ENCODE assay signal across 26 cellular contexts in genomic region chr7:133059263-133059662, GRCh38. TPM values are rescaled to one million over a fixed set of nuclear protein-coding genes. Genes with fewer than 3 reads are reported as not detected.
A peak's percentile ranks its signal among the peaks of the same experiment; 100 is the strongest.
DNase-seq lines count a peak whose midpoint lies in the region; ATAC-seq, FAIRE-seq and TF ChIP-seq lines count a peak whose summit lies in the region.
"Had no signal": no experiment of that assay in that cellular context is flagged by ENCODE, and none has a peak within 500 bp of the region (broad histone marks: within the 10 kb centered on the region; RNA-seq: fewer than 3 reads in every experiment).

No MANE protein-coding gene starts in this region.

- TF ChIP-seq RAD21 in K562 (CRISPR knock-in tag; conservative IDR thresholded peaks at IDR 0.05 in 1 of 2, IDR thresholded peaks at IDR 0.05 in 1 of 2) = no peak

- POLR2A ChIA-PET in K562 (lab: Yijun Ruan, JAX) = interaction anchor here (0.7 to 1.3 kb wide), 3 partner anchors 9 to 15 kb away, joined by 3 to 4 read pairs (median 3); no protein-coding TSS in a partner anchor

- H2AFZ ChIP-seq in K562 (ENCODE audit: low read depth, low read length) = no peak overlapping the region

- H3K9ac ChIP-seq in K562 (ENCODE audit: insufficient read depth in 1 of 2, low read depth in 2 of 2, low read length in 2 of 2) = no peak overlapping the region

- DNase-seq in GM18507 (ENCODE audit: extremely low spot score, insufficient read length, low read depth) (no peak), K562 (ENCODE audit: extremely low read depth in 1 of 4, low spot score in 3 of 4) (no peak)
- no peak for DNase-seq in stimulated activated naive B cell treated with anti-CD40 and anti-IgM and Interleukin-4, amounts not matched to agents 10 μg/mL and 1 μg/mL and 100 μg/mL, for 72 hours
- no peak for DNase-seq in activated CD8-positive, alpha-beta memory T cell treated with anti-CD3 and anti-CD28 coated beads, Interleukin-2, amount 50 U/mL, for 48 hours
- DNase-seq: BE2C; Caco-2; CD4-positive, alpha-beta T cell; DMS153; GF-D8; IMR-90; Karpas-422; MG63; NCI-H1092; NCI-H146; NCI-H2171; NCI-H446; NCI-H526 treated with DMSO at 0.1 percent for 48 hours; Right ventricle myocardium superior; T-cell had no signal

- no peak for TF ChIP-seq CTCF in K562 (IDR thresholded peaks at IDR 0.05 in 2 of 3, conservative IDR thresholded peaks at IDR 0.05 in 1 of 3; ENCODE audit: insufficient read depth in 2 of 3, low read depth in 1 of 3, low read length in 3 of 3)

- H3K4me3 ChIP-seq in K562 = no peak overlapping the region
- H3K4me3 ChIP-seq: MG63, SK-N-MC had no signal

- H3K79me2 ChIP-seq in K562 (ENCODE audit: control insufficient read depth, insufficient read depth, low read length) = peaks cover 91% of the 10 kb centered on the region

- intact Hi-C loops in K562 (cut with micrococcal nuclease) = no loop called here

- H3K4me3 Mint-ChIP-seq in stimulated activated naive B cell treated with anti-CD40 and anti-IgM and Interleukin-4, amounts not matched to agents 10 μg/mL and 1 μg/mL and 100 μg/mL, for 72 hours = peak overlapping the region in 1 of 2 donors; percentile 19
- H3K4me3 Mint-ChIP-seq: CD4-positive, alpha-beta T cell; T-cell had no signal

- H3K36me3 Mint-ChIP-seq in stimulated activated naive B cell treated with anti-CD40 and anti-IgM and Interleukin-4, amounts not matched to agents 10 μg/mL and 1 μg/mL and 100 μg/mL, for 72 hours = peaks cover 21 to 34% of the 10 kb centered on the region in 2 donors

- peak overlapping the region; percentile 52 for H3K27ac Mint-ChIP-seq in stimulated activated naive B cell treated with anti-CD40 and anti-IgM and Interleukin-4, amounts not matched to agents 10 μg/mL and 1 μg/mL and 100 μg/mL, for 72 hours
- H3K27ac Mint-ChIP-seq: CD4-positive, alpha-beta T cell; T-cell had no signal

- H3K4me1 ChIP-seq in K562 (replicated peaks in 1 of 2; ENCODE audit: control insufficient read depth in 2 of 2, insufficient read depth in 2 of 2, low read length in 2 of 2) = 0 out of 5 replicates have a peak, but pooled peaks cover 0 to 2% of the 10 kb centered on the region in 2 experiments
- H3K4me1 ChIP-seq: Caco-2 had no signal

- H3K9me3 Mint-ChIP-seq in stimulated activated naive B cell treated with anti-CD40 and anti-IgM and Interleukin-4, amounts not matched to agents 10 μg/mL and 1 μg/mL and 100 μg/mL, for 72 hours = peaks cover 4 to 6% of the 10 kb centered on the region in 2 donors
- H3K9me3 Mint-ChIP-seq: CD4-positive, alpha-beta T cell; T-cell had no signal

- peaks cover 6% of the 10 kb centered on the region for H3K9me1 ChIP-seq in K562 (ENCODE audit: control insufficient read depth, insufficient read depth, low read length)

- H3K36me3 ChIP-seq in K562 (ENCODE audit: control insufficient read depth, insufficient read depth, low read length) = peaks cover 39% of the 10 kb centered on the region
- H3K36me3 ChIP-seq: MG63 had no signal

- in situ Hi-C loops in K562 (cut with MboI) = no loop called here

- no peaks in the 10 kb centered on the region for H3K27me3 ChIP-seq in K562 (ENCODE audit: control insufficient read depth in 2 of 2, insufficient read depth in 2 of 2, low read length in 2 of 2)
- H3K27me3 ChIP-seq: BE2C, MG63 had no signal

- H3K27ac ChIP-seq in K562 (ENCODE audit: extremely low read depth, low read depth, low read length) = peak overlapping the region; percentile 2; the same call in 1 of the 3 replicates
- H3K27ac ChIP-seq: HL-60, SK-N-MC had no signal

- H3K27me3 Mint-ChIP-seq in stimulated activated naive B cell treated with anti-CD40 and anti-IgM and Interleukin-4, amounts not matched to agents 10 μg/mL and 1 μg/mL and 100 μg/mL, for 72 hours = no peaks in the 10 kb centered on the region
- H3K27me3 Mint-ChIP-seq: CD4-positive, alpha-beta T cell; T-cell had no signal

- BruUV-seq in K562 (replicated peaks; lab: Mats Ljungman, UMichigan) = no TSS peak

- no peak overlapping the region for H3K4me2 ChIP-seq in K562 (ENCODE audit: insufficient read depth, low read length)

- CTCF ChIA-PET in K562 (lab: Yijun Ruan, JAX; ENCODE audit: low intra/inter-chr PET ratio) = no interaction called here

- no peak for TF ChIP-seq POLR2A in K562 (conservative IDR thresholded peaks at IDR 0.05)

- WGBS in K562 (ENCODE audit: insufficient coverage, low coverage, missing lambda C conversion rate) = 93% methylated on average over 6 of the region's 6 CpGs

- peaks cover 30 to 53% of the 10 kb centered on the region in 2 donors for H3K4me1 Mint-ChIP-seq in stimulated activated naive B cell treated with anti-CD40 and anti-IgM and Interleukin-4, amounts not matched to agents 10 μg/mL and 1 μg/mL and 100 μg/mL, for 72 hours

- peaks cover 43% of the 10 kb centered on the region; the same call in 1 of the 2 replicates for H4K20me1 ChIP-seq in K562 (replicated peaks; ENCODE audit: control insufficient read depth, insufficient read depth, low read length)

- ATAC-seq in HG02870 (IDR thresholded peaks at IDR 0.05; ENCODE audit: unreplicated experiment) (peak; percentile 47), K562 (no peak), GM21381 (IDR thresholded peaks at IDR 0.05; ENCODE audit: unreplicated experiment) (no peak), HG03442 (IDR thresholded peaks at IDR 0.05; ENCODE audit: unreplicated experiment) (no peak), GM21423 (IDR thresholded peaks at IDR 0.05; ENCODE audit: unreplicated experiment) (no peak)
- peak; percentile 60 to 78 for ATAC-seq in stimulated activated naive B cell treated with anti-CD40 and anti-IgM and Interleukin-4, amounts not matched to agents 10 μg/mL and 1 μg/mL and 100 μg/mL, for 72 hours (replicated peaks)
- ATAC-seq: T-cell had no signal

- H3K9me3 ChIP-seq in K562 (replicated peaks; ENCODE audit: control insufficient read depth, insufficient read depth, low read depth, low read length) = no peaks in the 10 kb centered on the region
- H3K9me3 ChIP-seq: BE2C, Caco-2, MG63 had no signal

- no peak for TF ChIP-seq EP300 in K562 (IDR thresholded peaks at IDR 0.05; ENCODE audit: low read length)

- FAIRE-seq in GM18507 (lab: Jason Lieb, UNC) (peak; percentile 62), K562 (lab: Jason Lieb, UNC) (no peak)
- FAIRE-seq: H1 had no signal

TF ChIP-seq in K562, 482 proteins besides CTCF, POLR2A, EP300 and RAD21:
- TF ChIP-seq SP1 (CRISPR knock-in tag; IDR thresholded peaks at IDR 0.05) (no peak), XRCC5 (IDR thresholded peaks at IDR 0.05; ENCODE audit: low read depth, low read length) (no peak), BACH1 (tag; IDR thresholded peaks at IDR 0.05) (no peak)

RNA-seq across cellular contexts. Expression of gene CHCHD3, which starts 22.6 kb away (rescaled TPM):
- 87.4 and 161 TPM in 2 replicates for total RNA-seq in K562 (2011; cell fraction: chromatin; rRNA removed; ENCODE audit: low replicate concordance)
- 66.5 and 86.1 TPM in 2 replicates for total RNA-seq in K562 (2011; cell fraction: nucleolus; rRNA removed)
- 95.3 and 156 TPM in 2 replicates for total RNA-seq in K562 (2011; cell fraction: nucleoplasm; rRNA removed)
- total RNA-seq in K562 (2014; rRNA removed) (254 and 266 TPM in 2 replicates), K562 (2014; rRNA removed; fragmentation: Illumina TruSeq; extraction: Trizol) (238 and 252 TPM in 2 replicates), K562 (2015; rRNA removed; fragmentation: Illumina TruSeq; extraction: Trizol) (230 and 245 TPM in 2 replicates), K562 (2021) (170 and 177 TPM in 2 replicates)
- polyA plus RNA-seq in K562 (2011; rRNA removed) (204 and 232 TPM in 2 replicates), K562 (2014; fragmentation: Illumina TruSeq; extraction: Trizol) (219 and 279 TPM in 2 replicates), K562 (2014; fragmentation: Nextera tagmentation; extraction: Ambion mirVana) (100 to 1,000 TPM in 1 of 2 experiments, 10 to 100 TPM in 1; 66.2 to 110 TPM), K562 (2014; rRNA removed) (157 and 165 TPM in 2 replicates)
- polyA plus RNA-seq in K562 (2011; cell fraction: cytosol; rRNA removed) = 61.4 and 114 TPM in 2 replicates
- polyA plus RNA-seq in K562 (2011; cell fraction: nucleus; rRNA removed) = 42.6 and 86.9 TPM in 2 replicates
- 158 and 160 TPM in 2 replicates for polyA plus RNA-seq in K562 (2012)
- polyA minus RNA-seq in K562 (2011; rRNA and poly(A)+ RNA removed) = 272 and 340 TPM in 2 replicates
- 147 and 159 TPM in 2 replicates for polyA minus RNA-seq in K562 (2011; cell fraction: cytosol; rRNA and poly(A)+ RNA removed)
- 90.2 and 142 TPM in 2 replicates for polyA minus RNA-seq in K562 (2011; cell fraction: nucleus; rRNA and poly(A)+ RNA removed)

Comparison
In these comparisons a context has a peak if more than half of its experiments do, and no peak if none do; other contexts are left out.
1. ATAC-seq: peak in HG02870 (single experiment) and stimulated activated naive B cell treated with anti-CD40 and anti-IgM and Interleukin-4, amounts not matched to agents 10 μg/mL and 1 μg/mL and 100 μg/mL, for 72 hours (2 of 2); none in K562 (single experiment), GM21381 (single experiment), HG03442 (single experiment) and GM21423 (single experiment).